Comparison of ENCODE assay signal across 11 cellular contexts in genomic region chr15:90552162-90552928, GRCh38. TPM values are rescaled to one million over a fixed set of nuclear protein-coding genes. Genes with fewer than 3 reads are reported as not detected.
DNase-seq lines count a peak whose midpoint lies in the region; ATAC-seq and TF ChIP-seq lines count a peak whose summit lies in the region.
"Had no signal": no experiment of that assay in that cellular context is flagged by ENCODE, and none has a peak within 500 bp of the region (broad histone marks: within the 10 kb centered on the region; RNA-seq: fewer than 3 reads in every experiment).

No MANE protein-coding gene starts in this region.

- peaks cover 40% of the 10 kb centered on the region for H3F3A ChIP-seq in GM23248 (ENCODE audit: insufficient read depth)

- no peaks in the 10 kb centered on the region for H3K27me3 ChIP-seq in GM23248 (replicated peaks; ENCODE audit: insufficient read depth)
- H3K27me3 ChIP-seq in left lung, result no peaks in the 10 kb centered on the region
- no peaks in the 10 kb centered on the region for H3K27me3 ChIP-seq in stomach smooth muscle (ENCODE audit: control insufficient read depth in 1 of 2, insufficient read depth in 2 of 2, low read length in 2 of 2)
- no peaks in the 10 kb centered on the region for H3K27me3 ChIP-seq in HAP-1 (ENCODE audit: low read depth)

- in situ Hi-C loops in GM23248 (cut with MboI), result no loop called here
- in situ Hi-C loops in astrocyte of the spinal cord (cut with HindIII; ENCODE audit: low sequenced_read_pairs), result no loop called here
- in situ Hi-C loops in HAP-1 (cut with MboI; ENCODE audit: low sequenced_read_pairs), result no loop called here

- intact Hi-C loops in left lung (cut with DNase I), result no loop called here

- H3K4me1 ChIP-seq in GM23248 (ENCODE audit: insufficient read depth) (peaks cover 40% of the 10 kb centered on the region), left lung (peaks cover 4 to 41% of the 10 kb centered on the region in 2 donors), stomach smooth muscle (ENCODE audit: control insufficient read depth, insufficient read depth, low read length) (peaks cover 22% of the 10 kb centered on the region), HAP-1 (no peaks in the 10 kb centered on the region)

- no peak overlapping the region for H2AFZ ChIP-seq in GM23248

- H3K9ac ChIP-seq in GM23248, result peak overlapping the region; percentile 81
- peak overlapping the region; percentile 22 to 39 for H3K9ac ChIP-seq in stomach smooth muscle (ENCODE audit: low read length in 2 of 2)

- no peaks in the 10 kb centered on the region for H4K20me1 ChIP-seq in GM23248 (ENCODE audit: insufficient read depth)

- WGBS in GM23248 (ENCODE audit: low coverage in 1 of 2, low lambda C conversion rate in 2 of 2, missing lambda C conversion rate in 2 of 2), 2 experiments, result 6 to 13% methylated on average over 8 of the region's 8 CpGs

- H3K9me3 ChIP-seq in GM23248 (ENCODE audit: low read depth), result no peaks in the 10 kb centered on the region
- H3K9me3 ChIP-seq in left lung, result no peaks in the 10 kb centered on the region
- no peaks in the 10 kb centered on the region for H3K9me3 ChIP-seq in stomach smooth muscle (ENCODE audit: control insufficient read depth in 2 of 2, low read length in 2 of 2)
- H3K9me3 ChIP-seq in HAP-1, result no peaks in the 10 kb centered on the region

- DNase-seq in GM23248 (peak; percentile 92), astrocyte of the spinal cord (ENCODE audit: low read depth, low spot score) (peak; percentile 82), left lung (no peak), NOMO-1 treated with dmso at 0.1 percent for 144 hours (lab: John Stamatoyannopoulos, UW; ENCODE audit: unreplicated experiment) (no peak), pons (ENCODE audit: low spot score) (no peak), HAP-1 (ENCODE audit: low spot score in 2 of 2) (no peak), CD1c-positive myeloid dendritic cell (ENCODE audit: extremely low spot score) (no peak)

- H3K4me3 ChIP-seq in GM23248, result peak overlapping the region; percentile 57
- no peak overlapping the region for H3K4me3 ChIP-seq in astrocyte of the spinal cord (ENCODE audit: low read depth, low read length)
- no peak overlapping the region for H3K4me3 ChIP-seq in left lung
- peak overlapping the region; percentile 9 to 12 for H3K4me3 ChIP-seq in stomach smooth muscle (ENCODE audit: low read length in 2 of 2)
- H3K4me3 ChIP-seq in HAP-1, result no peak overlapping the region
- H3K4me3 ChIP-seq: GM12878, K562 had no signal

- peak; percentile 48 for ATAC-seq in left lung
- ATAC-seq: GM12878, HCT116 had no signal

- peaks cover 76% of the 10 kb centered on the region for H3K79me2 ChIP-seq in GM23248 (ENCODE audit: insufficient read depth)

- H3K4me2 ChIP-seq in GM23248 (ENCODE audit: unreplicated experiment), result peak overlapping the region; percentile 74

- TF ChIP-seq CTCF in astrocyte of the spinal cord (IDR thresholded peaks at IDR 0.05; ENCODE audit: low read depth, low read length) (no peak), left lung (IDR thresholded peaks at IDR 0.05) (no peak)

- peak overlapping the region; percentile 98 for H3K27ac ChIP-seq in GM23248
- H3K27ac ChIP-seq in left lung, result peak overlapping the region; percentile 55 to 73
- H3K27ac ChIP-seq in stomach smooth muscle (ENCODE audit: low read length), result peak overlapping the region; percentile 50

- H3K36me3 ChIP-seq in GM23248 (ENCODE audit: low read depth) (0 out of 2 replicates have a peak, but pooled peaks cover 10% of the 10 kb centered on the region), left lung (no peaks in the 10 kb centered on the region), stomach smooth muscle (ENCODE audit: control insufficient read depth in 2 of 2, insufficient read depth in 2 of 2, low read length in 2 of 2) (peaks cover 1 to 2% of the 10 kb centered on the region in 2 donors), HAP-1 (replicated peaks) (no peaks in the 10 kb centered on the region)

- H3K9me2 ChIP-seq in GM23248 (ENCODE audit: insufficient read depth), result no peaks in the 10 kb centered on the region

RNA-seq across cellular contexts. Expression of gene CRTC3, which starts 22.6 kb away (rescaled TPM):
- total RNA-seq in GM23248 (2014; rRNA removed; shearing (Covaris generic)), result 15.7 and 18.6 TPM in 2 replicates
- polyA plus RNA-seq in GM23248 (2016; fragmentation: Nextera tagmentation; extraction: Ambion mirVana), result 16.9 and 18.1 TPM in 2 replicates
- 10 to 100 TPM; 33.0 to 36.4 TPM for total RNA-seq in left lung

Comparison
In these comparisons a context has a peak if more than half of its experiments do, and no peak if none do; other contexts are left out.
1. DNase-seq: peak in GM23248 (single experiment) and astrocyte of the spinal cord (single experiment); none in left lung (0 of 2), NOMO-1 treated with dmso at 0.1 percent for 144 hours (single experiment), pons (single experiment), HAP-1 (0 of 2) and CD1c-positive myeloid dendritic cell (single experiment).
2. H3K4me3 ChIP-seq: peak in GM23248 (single experiment) and stomach smooth muscle (2 of 2); none in astrocyte of the spinal cord (single experiment), left lung (0 of 2) and HAP-1 (single experiment).
3. Peak in every context shown above with its lines, with median percentiles within 50 percentile points of each other: H3K27ac ChIP-seq.